Comparison of ENCODE assay signal across 8 cellular contexts in the genomic region with DNA sequence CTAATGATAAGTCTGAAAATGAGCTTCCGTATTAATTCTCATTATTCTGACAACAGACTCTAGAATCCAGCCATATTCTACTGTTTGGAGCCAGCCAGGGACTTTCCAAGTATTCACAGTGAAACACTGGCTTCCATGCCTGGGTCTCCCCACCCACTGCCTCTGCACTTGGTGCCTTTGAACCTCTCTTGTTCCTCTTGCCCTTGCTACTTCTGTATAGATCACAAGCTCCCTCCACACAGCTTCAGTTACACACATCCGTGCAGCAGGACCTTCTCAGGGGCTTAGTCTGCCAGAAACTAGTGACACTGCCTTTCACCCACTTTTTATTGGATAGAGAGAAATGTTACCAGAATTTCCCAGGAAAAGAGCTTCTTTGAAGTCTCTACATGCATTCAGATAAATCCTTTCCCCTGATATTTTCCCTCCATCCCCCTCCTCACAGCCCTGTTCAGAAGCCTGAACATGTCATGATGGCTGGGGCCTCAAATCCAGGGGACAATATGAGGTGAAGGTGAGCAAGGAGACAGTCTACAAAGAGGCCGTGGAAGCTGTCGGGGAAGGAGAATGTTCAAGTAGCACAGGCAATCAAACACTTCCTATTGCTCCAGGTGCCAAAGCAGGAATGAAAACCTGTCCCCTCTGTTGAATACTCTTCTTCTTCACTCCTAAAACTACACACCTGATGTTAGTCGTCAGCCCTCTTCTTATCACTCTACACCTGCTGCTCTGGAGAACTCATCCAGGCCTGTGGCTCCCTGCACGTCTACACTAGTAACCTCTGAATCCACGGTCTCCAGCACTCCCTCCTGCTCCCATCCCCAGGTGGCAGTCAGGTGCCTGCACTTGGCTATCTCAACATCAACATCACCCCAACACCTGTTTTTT. TPM values are rescaled to one million over a fixed set of nuclear protein-coding genes. Genes with fewer than 3 reads are reported as not detected.
DNase-seq lines count a peak whose midpoint lies in the region; ATAC-seq and TF ChIP-seq lines count a peak whose summit lies in the region.

No MANE protein-coding gene starts in this region.

- peak overlapping the region; percentile 49 for H3K4me3 ChIP-seq in GM06990 (replicated peaks; ENCODE audit: low read depth, low read length)
- H3K4me3 ChIP-seq in choroid plexus epithelial cell (ENCODE audit: low read depth, low read length) = no peak overlapping the region

- H3K27me3 ChIP-seq in GM06990 (replicated peaks; ENCODE audit: control insufficient read depth, insufficient read depth, low read length) = no peaks in the 10 kb centered on the region

- no peaks in the 10 kb centered on the region for H3K36me3 ChIP-seq in GM06990 (ENCODE audit: control insufficient read depth, insufficient read depth, low read length)

- TF ChIP-seq CTCF in GM06990 (IDR thresholded peaks at IDR 0.05; ENCODE audit: insufficient read depth, low read length, poor library complexity, severe bottlenecking) (no peak), choroid plexus epithelial cell (conservative IDR thresholded peaks at IDR 0.05; ENCODE audit: low read depth, low read length) (no peak), omental fat pad (IDR thresholded peaks at IDR 0.05) (no peak)

- DNase-seq in GM06990 (ENCODE audit: extremely low read depth, insufficient read length) (peak; percentile 77), choroid plexus epithelial cell (ENCODE audit: low read depth) (peak; percentile 49), omental fat pad (ENCODE audit: low spot score) (no peak), NCI-H128 (lab: John Stamatoyannopoulos, UW; ENCODE audit: unreplicated experiment) (no peak), T1000 (lab: John Stamatoyannopoulos, UW) (no peak), NCI-H524 (lab: John Stamatoyannopoulos, UW) (no peak)

- ATAC-seq in GM19467 (IDR thresholded peaks at IDR 0.05; ENCODE audit: unreplicated experiment) (peak; percentile 64), HG03460 (IDR thresholded peaks at IDR 0.05; ENCODE audit: unreplicated experiment) (peak; percentile 80), omental fat pad (ENCODE audit: low FRiP score) (peak; percentile 54)

RNA-seq across cellular contexts. Expression of gene HLA-DOA, which starts 20.1 kb away (rescaled TPM):
- 10 to 100 TPM in 2 of 4 donors, 1 to 10 TPM in 2; 1.0 to 20.8 (median 6.8) TPM for total RNA-seq in omental fat pad

RNA-seq across cellular contexts. Expression of gene HLA-DPA1, which starts 43.9 kb away (rescaled TPM):
- 100 to 1,000 TPM in 3 of 4 donors, 10 to 100 TPM in 1; 20.4 to 211 (median 137) TPM for total RNA-seq in omental fat pad

RNA-seq across cellular contexts. Expression of gene HLA-DPB1, which starts 46.2 kb away (rescaled TPM):
- 100 to 1,000 TPM in 3 of 4 donors, 10 to 100 TPM in 1; 29.2 to 120 (median 101) TPM for total RNA-seq in omental fat pad

Comparison
In these comparisons a context has a peak if more than half of its experiments do, and no peak if none do; other contexts are left out.
1. DNase-seq: peak in GM06990 (single experiment) and choroid plexus epithelial cell (single experiment); none in omental fat pad (single experiment), NCI-H128 (single experiment), T1000 (single experiment) and NCI-H524 (0 of 2).
2. Peak in every context shown above with its lines, with median percentiles within 50 percentile points of each other: ATAC-seq.